In the genomic region with DNA sequence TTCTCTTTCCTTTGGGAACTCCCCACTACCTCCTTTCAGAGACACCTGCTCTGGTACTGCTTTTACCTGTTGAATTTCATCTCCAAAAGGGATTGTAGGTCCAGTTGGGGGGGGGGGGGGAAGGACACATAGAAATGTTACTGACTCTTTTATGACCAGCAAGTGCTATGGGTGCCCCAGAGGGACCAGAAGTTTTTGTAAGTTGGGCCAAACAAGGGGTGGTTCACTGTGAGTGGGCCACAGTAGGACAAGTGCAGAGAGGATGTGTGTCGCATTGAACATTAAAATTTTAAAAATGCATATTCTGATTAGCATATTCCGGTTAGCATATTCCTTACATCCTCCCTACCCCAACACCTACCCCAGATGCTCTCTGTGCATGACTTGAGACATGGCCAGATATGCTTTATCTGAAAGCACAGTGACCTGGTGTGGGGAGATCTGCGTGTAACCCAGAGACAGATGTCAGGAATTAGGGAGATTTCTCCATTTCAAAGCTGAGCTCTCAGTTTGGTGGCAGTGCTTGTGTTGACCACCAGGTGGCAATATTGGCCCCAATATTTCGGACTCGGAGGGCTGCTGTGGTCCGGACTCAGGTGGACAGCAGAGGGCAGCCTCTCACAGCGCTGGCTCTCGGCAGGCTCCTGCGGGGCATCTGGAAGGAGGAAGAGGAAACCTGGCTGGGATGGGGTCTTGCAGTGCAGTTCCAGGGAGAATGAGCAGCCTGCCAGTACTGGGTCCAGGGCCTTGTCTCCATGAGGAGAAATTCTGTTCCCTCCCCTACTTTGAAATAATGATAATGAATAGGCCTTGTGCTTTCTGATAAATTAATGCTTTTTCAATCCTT, we compare ENCODE assay signal across 1 cellular context.
TF ChIP-seq lines count a peak whose summit lies in the region.

No MANE protein-coding gene starts in this region.

TF ChIP-seq in HepG2, 621 proteins besides CTCF, POLR2A, EP300 and RAD21 (continues in another document):
- TF ChIP-seq ZNF790 (CRISPR knock-in tag; IDR thresholded peaks at IDR 0.05; ENCODE audit: borderline replicate concordance) (no peak), PRMT3 (CRISPR knock-in tag; IDR thresholded peaks at IDR 0.05; ENCODE audit: borderline replicate concordance, low read depth) (0 out of 2 replicates have a peak, but pooled peaks have one; percentile 76), ZNF333 (CRISPR knock-in tag; IDR thresholded peaks at IDR 0.05; ENCODE audit: borderline replicate concordance) (peak; percentile 66; the same call in 1 of the 2 replicates), ZFP82 (CRISPR knock-in tag; IDR thresholded peaks at IDR 0.05; ENCODE audit: borderline replicate concordance) (no peak), ZNF274 (CRISPR knock-in tag; IDR thresholded peaks at IDR 0.05) (no peak), ZNF382 (CRISPR knock-in tag; IDR thresholded peaks at IDR 0.05; ENCODE audit: borderline replicate concordance) (no peak), MXI1 (IDR thresholded peaks at IDR 0.05; ENCODE audit: borderline replicate concordance, low read depth, low read length) (peak; percentile 50; the same call in 1 of the 3 replicates), ZNF432 (CRISPR knock-in tag; IDR thresholded peaks at IDR 0.05; ENCODE audit: borderline replicate concordance) (no peak), ZNF788 (CRISPR knock-in tag; IDR thresholded peaks at IDR 0.05; ENCODE audit: borderline replicate concordance) (peak; percentile 76; the same call in 1 of the 2 replicates), POGZ (CRISPR knock-in tag; IDR thresholded peaks at IDR 0.05) (0 out of 2 replicates have a peak, but pooled peaks have one; percentile 33), NCOA1 (CRISPR knock-in tag; IDR thresholded peaks at IDR 0.05) (no peak), ZSCAN22 (CRISPR knock-in tag; IDR thresholded peaks at IDR 0.05) (no peak), LCORL (IDR thresholded peaks at IDR 0.05) (no peak), LCORL (CRISPR knock-in tag; IDR thresholded peaks at IDR 0.05) (peak; percentile 93), ELF3 (CRISPR knock-in tag; IDR thresholded peaks at IDR 0.05) (peak; percentile 91), ATF7 (IDR thresholded peaks at IDR 0.05) (no peak), ATF7 (CRISPR knock-in tag; IDR thresholded peaks at IDR 0.05) (no peak), YEATS4 (CRISPR knock-in tag; IDR thresholded peaks at IDR 0.05; ENCODE audit: borderline replicate concordance) (no peak), SMAD1 (CRISPR knock-in tag; IDR thresholded peaks at IDR 0.05; ENCODE audit: borderline replicate concordance, low read depth) (no peak; the same call in 1 of the 2 replicates), ATM (IDR thresholded peaks at IDR 0.05; ENCODE audit: borderline replicate concordance) (no peak), ELF4 (CRISPR knock-in tag; IDR thresholded peaks at IDR 0.05; ENCODE audit: borderline replicate concordance) (no peak), SALL1 (CRISPR knock-in tag; IDR thresholded peaks at IDR 0.05) (peak; percentile 93), ZNF615 (CRISPR knock-in tag; IDR thresholded peaks at IDR 0.05; ENCODE audit: borderline replicate concordance) (no peak), NR3C1 (CRISPR knock-in tag; IDR thresholded peaks at IDR 0.05) (no peak), ZNF501 (CRISPR knock-in tag; IDR thresholded peaks at IDR 0.05) (peak; percentile 95), PITX1 (CRISPR knock-in tag; IDR thresholded peaks at IDR 0.05) (peak; percentile 75; the same call in 1 of the 2 replicates), NFATC3 (CRISPR knock-in tag; IDR thresholded peaks at IDR 0.05) (no peak), HOXA9 (CRISPR knock-in tag; IDR thresholded peaks at IDR 0.05; ENCODE audit: borderline replicate concordance) (no peak), NFKBIZ (CRISPR knock-in tag; IDR thresholded peaks at IDR 0.05) (no peak; the same call in 1 of the 2 replicates), CCAR2 (optimal IDR thresholded peaks at IDR 0.05; ENCODE audit: low read depth, low read length) (no peak), FIP1L1 (IDR thresholded peaks at IDR 0.05; ENCODE audit: borderline replicate concordance, insufficient read depth, low read depth, low read length) (no peak), ZMAT3 (CRISPR knock-in tag; conservative IDR thresholded peaks at IDR 0.05) (no peak), U2AF2 (IDR thresholded peaks at IDR 0.05; ENCODE audit: low read depth, low read length) (no peak), IKZF1 (IDR thresholded peaks at IDR 0.05) (no peak), ZNF460 (CRISPR knock-in tag; IDR thresholded peaks at IDR 0.05; ENCODE audit: borderline replicate concordance) (no peak), FOXA3 (CRISPR knock-in tag; IDR thresholded peaks at IDR 0.05) (peak; percentile 79), ZNF446 (CRISPR knock-in tag; IDR thresholded peaks at IDR 0.05) (no peak), JUND (CRISPR knock-in tag; IDR thresholded peaks at IDR 0.05) (0 out of 2 replicates have a peak, but pooled peaks have one; percentile 65), NR2F2 (IDR thresholded peaks at IDR 0.05; ENCODE audit: borderline replicate concordance, low read depth) (no peak), MAFG (CRISPR knock-in tag; IDR thresholded peaks at IDR 0.05) (no peak), ZNF510 (CRISPR knock-in tag; IDR thresholded peaks at IDR 0.05; ENCODE audit: low read depth) (no peak), FOXC1 (CRISPR knock-in tag; IDR thresholded peaks at IDR 0.05; ENCODE audit: borderline replicate concordance) (peak; percentile 95), KMT2A (CRISPR knock-in tag; IDR thresholded peaks at IDR 0.05) (no peak), ZNF720 (CRISPR knock-in tag; IDR thresholded peaks at IDR 0.05) (no peak), HOXA3 (CRISPR knock-in tag; IDR thresholded peaks at IDR 0.05) (peak; percentile 78; the same call in 1 of the 2 replicates), ZNF558 (CRISPR knock-in tag; IDR thresholded peaks at IDR 0.05; ENCODE audit: borderline replicate concordance) (no peak), ZNF17 (CRISPR knock-in tag; IDR thresholded peaks at IDR 0.05) (no peak), ZNF33B (CRISPR knock-in tag; IDR thresholded peaks at IDR 0.05) (peak; percentile 55; the same call in 1 of the 2 replicates)
- TF ChIP-seq, protein P1, sequence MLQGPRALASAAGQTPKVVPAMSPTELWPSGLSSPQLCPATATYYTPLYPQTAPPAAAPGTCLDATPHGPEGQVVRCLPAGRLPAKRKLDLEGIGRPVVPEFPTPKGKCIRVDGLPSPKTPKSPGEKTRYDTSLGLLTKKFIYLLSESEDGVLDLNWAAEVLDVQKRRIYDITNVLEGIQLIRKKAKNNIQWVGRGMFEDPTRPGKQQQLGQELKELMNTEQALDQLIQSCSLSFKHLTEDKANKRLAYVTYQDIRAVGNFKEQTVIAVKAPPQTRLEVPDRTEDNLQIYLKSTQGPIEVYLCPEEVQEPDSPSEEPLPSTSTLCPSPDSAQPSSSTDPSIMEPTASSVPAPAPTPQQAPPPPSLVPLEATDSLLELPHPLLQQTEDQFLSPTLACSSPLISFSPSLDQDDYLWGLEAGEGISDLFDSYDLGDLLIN (CRISPR knock-in tag; IDR thresholded peaks at IDR 0.05; ENCODE audit: borderline replicate concordance), result no peak
- TF ChIP-seq, protein P2, sequence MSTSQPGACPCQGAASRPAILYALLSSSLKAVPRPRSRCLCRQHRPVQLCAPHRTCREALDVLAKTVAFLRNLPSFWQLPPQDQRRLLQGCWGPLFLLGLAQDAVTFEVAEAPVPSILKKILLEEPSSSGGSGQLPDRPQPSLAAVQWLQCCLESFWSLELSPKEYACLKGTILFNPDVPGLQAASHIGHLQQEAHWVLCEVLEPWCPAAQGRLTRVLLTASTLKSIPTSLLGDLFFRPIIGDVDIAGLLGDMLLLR (CRISPR knock-in tag; IDR thresholded peaks at IDR 0.05), result peak; percentile 65; the same call in 1 of the 2 replicates
- TF ChIP-seq, protein P3, sequence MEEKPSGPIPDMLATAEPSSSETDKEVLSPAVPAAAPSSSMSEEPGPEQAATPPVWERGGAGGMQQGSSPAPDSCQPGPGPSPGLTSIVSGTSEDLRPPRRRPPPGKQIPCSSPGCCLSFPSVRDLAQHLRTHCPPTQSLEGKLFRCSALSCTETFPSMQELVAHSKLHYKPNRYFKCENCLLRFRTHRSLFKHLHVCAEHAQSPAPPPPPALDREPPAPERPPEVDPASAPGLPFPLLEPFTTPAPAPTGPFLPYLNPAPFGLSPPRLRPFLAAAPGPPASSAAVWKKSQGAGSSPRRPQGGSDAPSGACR (CRISPR knock-in tag; IDR thresholded peaks at IDR 0.05), result no peak
- TF ChIP-seq, protein P4, sequence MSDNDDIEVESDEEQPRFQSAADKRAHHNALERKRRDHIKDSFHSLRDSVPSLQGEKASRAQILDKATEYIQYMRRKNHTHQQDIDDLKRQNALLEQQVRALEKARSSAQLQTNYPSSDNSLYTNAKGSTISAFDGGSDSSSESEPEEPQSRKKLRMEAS (IDR thresholded peaks at IDR 0.05), result no peak; the same call in 1 of the 2 replicates
- TF ChIP-seq, protein P5, sequence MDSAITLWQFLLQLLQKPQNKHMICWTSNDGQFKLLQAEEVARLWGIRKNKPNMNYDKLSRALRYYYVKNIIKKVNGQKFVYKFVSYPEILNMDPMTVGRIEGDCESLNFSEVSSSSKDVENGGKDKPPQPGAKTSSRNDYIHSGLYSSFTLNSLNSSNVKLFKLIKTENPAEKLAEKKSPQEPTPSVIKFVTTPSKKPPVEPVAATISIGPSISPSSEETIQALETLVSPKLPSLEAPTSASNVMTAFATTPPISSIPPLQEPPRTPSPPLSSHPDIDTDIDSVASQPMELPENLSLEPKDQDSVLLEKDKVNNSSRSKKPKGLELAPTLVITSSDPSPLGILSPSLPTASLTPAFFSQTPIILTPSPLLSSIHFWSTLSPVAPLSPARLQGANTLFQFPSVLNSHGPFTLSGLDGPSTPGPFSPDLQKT (CRISPR knock-in tag; IDR thresholded peaks at IDR 0.05; ENCODE audit: borderline replicate concordance), result no peak
- TF ChIP-seq, protein P6, sequence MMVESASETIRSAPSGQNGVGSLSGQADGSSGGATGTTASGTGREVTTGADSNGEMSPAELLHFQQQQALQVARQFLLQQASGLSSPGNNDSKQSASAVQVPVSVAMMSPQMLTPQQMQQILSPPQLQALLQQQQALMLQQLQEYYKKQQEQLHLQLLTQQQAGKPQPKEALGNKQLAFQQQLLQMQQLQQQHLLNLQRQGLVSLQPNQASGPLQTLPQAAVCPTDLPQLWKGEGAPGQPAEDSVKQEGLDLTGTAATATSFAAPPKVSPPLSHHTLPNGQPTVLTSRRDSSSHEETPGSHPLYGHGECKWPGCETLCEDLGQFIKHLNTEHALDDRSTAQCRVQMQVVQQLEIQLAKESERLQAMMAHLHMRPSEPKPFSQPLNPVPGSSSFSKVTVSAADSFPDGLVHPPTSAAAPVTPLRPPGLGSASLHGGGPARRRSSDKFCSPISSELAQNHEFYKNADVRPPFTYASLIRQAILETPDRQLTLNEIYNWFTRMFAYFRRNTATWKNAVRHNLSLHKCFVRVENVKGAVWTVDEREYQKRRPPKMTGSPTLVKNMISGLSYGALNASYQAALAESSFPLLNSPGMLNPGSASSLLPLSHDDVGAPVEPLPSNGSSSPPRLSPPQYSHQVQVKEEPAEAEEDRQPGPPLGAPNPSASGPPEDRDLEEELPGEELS (CRISPR knock-in tag; IDR thresholded peaks at IDR 0.05), result peak; percentile 60
- TF ChIP-seq, protein P7, sequence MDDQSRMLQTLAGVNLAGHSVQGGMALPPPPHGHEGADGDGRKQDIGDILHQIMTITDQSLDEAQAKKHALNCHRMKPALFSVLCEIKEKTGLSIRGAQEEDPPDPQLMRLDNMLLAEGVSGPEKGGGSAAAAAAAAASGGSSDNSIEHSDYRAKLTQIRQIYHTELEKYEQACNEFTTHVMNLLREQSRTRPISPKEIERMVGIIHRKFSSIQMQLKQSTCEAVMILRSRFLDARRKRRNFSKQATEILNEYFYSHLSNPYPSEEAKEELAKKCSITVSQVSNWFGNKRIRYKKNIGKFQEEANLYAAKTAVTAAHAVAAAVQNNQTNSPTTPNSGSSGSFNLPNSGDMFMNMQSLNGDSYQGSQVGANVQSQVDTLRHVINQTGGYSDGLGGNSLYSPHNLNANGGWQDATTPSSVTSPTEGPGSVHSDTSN (CRISPR knock-in tag; IDR thresholded peaks at IDR 0.05; ENCODE audit: borderline replicate concordance), result no peak
- TF ChIP-seq, protein P8, sequence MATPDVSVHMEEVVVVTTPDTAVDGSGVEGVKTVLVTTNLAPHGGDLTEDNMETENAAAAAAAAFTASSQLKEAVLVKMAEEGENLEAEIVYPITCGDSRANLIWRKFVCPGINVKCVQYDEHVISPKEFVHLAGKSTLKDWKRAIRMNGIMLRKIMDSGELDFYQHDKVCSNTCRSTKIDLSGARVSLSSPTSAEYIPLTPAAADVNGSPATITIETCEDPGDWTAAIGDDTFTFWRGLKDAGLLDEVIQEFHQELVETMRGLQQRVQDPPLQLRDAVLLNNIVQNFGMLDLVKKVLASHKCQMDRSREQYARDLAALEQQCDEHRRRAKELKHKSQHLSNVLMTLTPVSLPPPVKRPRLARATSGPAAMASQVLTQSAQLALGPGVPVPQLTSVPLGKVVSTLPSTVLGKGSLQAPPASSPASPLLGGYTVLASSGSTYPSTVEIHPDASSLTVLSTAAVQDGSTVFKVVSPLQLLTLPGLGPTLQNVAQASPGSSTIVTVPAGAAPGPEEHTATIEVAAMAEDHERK (CRISPR knock-in tag; IDR thresholded peaks at IDR 0.05; ENCODE audit: low read depth), result no peak
- TF ChIP-seq, protein P9, sequence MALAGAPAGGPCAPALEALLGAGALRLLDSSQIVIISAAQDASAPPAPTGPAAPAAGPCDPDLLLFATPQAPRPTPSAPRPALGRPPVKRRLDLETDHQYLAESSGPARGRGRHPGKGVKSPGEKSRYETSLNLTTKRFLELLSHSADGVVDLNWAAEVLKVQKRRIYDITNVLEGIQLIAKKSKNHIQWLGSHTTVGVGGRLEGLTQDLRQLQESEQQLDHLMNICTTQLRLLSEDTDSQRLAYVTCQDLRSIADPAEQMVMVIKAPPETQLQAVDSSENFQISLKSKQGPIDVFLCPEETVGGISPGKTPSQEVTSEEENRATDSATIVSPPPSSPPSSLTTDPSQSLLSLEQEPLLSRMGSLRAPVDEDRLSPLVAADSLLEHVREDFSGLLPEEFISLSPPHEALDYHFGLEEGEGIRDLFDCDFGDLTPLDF (CRISPR knock-in tag; IDR thresholded peaks at IDR 0.05), result no peak
- TF ChIP-seq, protein P10, sequence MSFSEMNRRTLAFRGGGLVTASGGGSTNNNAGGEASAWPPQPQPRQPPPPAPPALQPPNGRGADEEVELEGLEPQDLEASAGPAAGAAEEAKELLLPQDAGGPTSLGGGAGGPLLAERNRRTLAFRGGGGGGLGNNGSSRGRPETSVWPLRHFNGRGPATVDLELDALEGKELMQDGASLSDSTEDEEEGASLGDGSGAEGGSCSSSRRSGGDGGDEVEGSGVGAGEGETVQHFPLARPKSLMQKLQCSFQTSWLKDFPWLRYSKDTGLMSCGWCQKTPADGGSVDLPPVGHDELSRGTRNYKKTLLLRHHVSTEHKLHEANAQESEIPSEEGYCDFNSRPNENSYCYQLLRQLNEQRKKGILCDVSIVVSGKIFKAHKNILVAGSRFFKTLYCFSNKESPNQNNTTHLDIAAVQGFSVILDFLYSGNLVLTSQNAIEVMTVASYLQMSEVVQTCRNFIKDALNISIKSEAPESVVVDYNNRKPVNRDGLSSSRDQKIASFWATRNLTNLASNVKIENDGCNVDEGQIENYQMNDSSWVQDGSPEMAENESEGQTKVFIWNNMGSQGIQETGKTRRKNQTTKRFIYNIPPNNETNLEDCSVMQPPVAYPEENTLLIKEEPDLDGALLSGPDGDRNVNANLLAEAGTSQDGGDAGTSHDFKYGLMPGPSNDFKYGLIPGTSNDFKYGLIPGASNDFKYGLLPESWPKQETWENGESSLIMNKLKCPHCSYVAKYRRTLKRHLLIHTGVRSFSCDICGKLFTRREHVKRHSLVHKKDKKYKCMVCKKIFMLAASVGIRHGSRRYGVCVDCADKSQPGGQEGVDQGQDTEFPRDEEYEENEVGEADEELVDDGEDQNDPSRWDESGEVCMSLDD (CRISPR knock-in tag; IDR thresholded peaks at IDR 0.05; ENCODE audit: borderline replicate concordance), result no peak
